ENCODE assay signal across 1 cellular context in genomic region chrX:48021026-48021900, GRCh38.
TF ChIP-seq lines count a peak whose summit lies in the region.

No MANE protein-coding gene starts in this region.

TF ChIP-seq in HEK293, 187 proteins besides CTCF, POLR2A, EP300 and RAD21 (continued from another document and continues in another):
- no peak for TF ChIP-seq ZBTB44 (tag by site-specific recombination; IDR thresholded peaks at IDR 0.05)
- no peak for TF ChIP-seq ZFP37 (tag by site-specific recombination; IDR thresholded peaks at IDR 0.05)
- TF ChIP-seq INSM2 (tag by site-specific recombination; IDR thresholded peaks at IDR 0.05), result no peak
- TF ChIP-seq GLIS1 (tag by site-specific recombination; IDR thresholded peaks at IDR 0.05), result no peak
- TF ChIP-seq, protein P1, sequence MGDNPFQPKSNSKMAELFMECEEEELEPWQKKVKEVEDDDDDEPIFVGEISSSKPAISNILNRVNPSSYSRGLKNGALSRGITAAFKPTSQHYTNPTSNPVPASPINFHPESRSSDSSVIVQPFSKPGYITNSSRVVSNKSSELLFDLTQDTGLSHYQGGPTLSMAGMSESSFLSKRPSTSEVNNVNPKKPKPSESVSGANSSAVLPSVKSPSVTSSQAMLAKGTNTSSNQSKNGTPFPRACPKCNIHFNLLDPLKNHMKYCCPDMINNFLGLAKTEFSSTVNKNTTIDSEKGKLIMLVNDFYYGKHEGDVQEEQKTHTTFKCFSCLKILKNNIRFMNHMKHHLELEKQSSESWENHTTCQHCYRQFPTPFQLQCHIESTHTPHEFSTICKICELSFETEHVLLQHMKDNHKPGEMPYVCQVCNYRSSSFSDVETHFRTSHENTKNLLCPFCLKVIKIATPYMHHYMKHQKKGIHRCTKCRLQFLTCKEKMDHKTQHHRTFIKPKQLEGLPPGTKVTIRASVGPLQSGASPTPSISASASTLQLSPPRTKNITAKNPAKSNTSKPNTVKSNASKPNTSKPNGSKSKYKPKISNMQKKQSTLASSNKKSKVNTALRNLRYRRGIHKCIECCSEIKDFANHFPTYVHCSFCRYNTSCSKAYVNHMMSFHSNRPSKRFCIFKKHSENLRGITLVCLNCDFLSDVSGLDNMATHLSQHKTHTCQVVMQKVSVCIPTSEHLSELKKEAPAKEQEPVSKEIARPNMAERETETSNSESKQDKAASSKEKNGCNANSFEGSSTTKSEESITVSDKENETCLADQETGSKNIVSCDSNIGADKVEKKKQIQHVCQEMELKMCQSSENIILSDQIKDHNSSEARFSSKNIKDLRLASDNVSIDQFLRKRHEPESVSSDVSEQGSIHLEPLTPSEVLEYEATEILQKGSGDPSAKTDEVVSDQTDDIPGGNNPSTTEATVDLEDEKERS (tag by site-specific recombination; IDR thresholded peaks at IDR 0.05), result 0 out of 2 replicates have a peak, but pooled peaks have one; percentile 6
- peak; percentile 61; the same call in 1 of the 2 replicates for TF ChIP-seq ZNF580 (tag by site-specific recombination; IDR thresholded peaks at IDR 0.05)
- TF ChIP-seq ZNF747 (tag by site-specific recombination; IDR thresholded peaks at IDR 0.05), result no peak
- TF ChIP-seq ZNF571 (tag by site-specific recombination; IDR thresholded peaks at IDR 0.05), result no peak
- no peak for TF ChIP-seq ZNF785 (tag by site-specific recombination; IDR thresholded peaks at IDR 0.05)
- no peak for TF ChIP-seq ZNF248 (tag by site-specific recombination; IDR thresholded peaks at IDR 0.05)
- no peak for TF ChIP-seq ZNF132 (tag by site-specific recombination; IDR thresholded peaks at IDR 0.05; ENCODE audit: borderline replicate concordance)
- TF ChIP-seq ZNF2 (tag by site-specific recombination; IDR thresholded peaks at IDR 0.05), result peak; percentile 79; the same call in 1 of the 2 replicates
- TF ChIP-seq GFI1B (tag by site-specific recombination; IDR thresholded peaks at IDR 0.05), result no peak
- 0 out of 2 replicates have a peak, but pooled peaks have one; percentile 10 for TF ChIP-seq ZNF146 (tag by site-specific recombination; IDR thresholded peaks at IDR 0.05)
- TF ChIP-seq IKZF3 (tag by site-specific recombination; IDR thresholded peaks at IDR 0.05), result peak; percentile 56; the same call in 1 of the 2 replicates
- no peak for TF ChIP-seq ZNF416 (tag by site-specific recombination; IDR thresholded peaks at IDR 0.05)
- TF ChIP-seq ZNF529 (tag by site-specific recombination; IDR thresholded peaks at IDR 0.05; ENCODE audit: insufficient replicate concordance), result no peak
- TF ChIP-seq, protein P2, sequence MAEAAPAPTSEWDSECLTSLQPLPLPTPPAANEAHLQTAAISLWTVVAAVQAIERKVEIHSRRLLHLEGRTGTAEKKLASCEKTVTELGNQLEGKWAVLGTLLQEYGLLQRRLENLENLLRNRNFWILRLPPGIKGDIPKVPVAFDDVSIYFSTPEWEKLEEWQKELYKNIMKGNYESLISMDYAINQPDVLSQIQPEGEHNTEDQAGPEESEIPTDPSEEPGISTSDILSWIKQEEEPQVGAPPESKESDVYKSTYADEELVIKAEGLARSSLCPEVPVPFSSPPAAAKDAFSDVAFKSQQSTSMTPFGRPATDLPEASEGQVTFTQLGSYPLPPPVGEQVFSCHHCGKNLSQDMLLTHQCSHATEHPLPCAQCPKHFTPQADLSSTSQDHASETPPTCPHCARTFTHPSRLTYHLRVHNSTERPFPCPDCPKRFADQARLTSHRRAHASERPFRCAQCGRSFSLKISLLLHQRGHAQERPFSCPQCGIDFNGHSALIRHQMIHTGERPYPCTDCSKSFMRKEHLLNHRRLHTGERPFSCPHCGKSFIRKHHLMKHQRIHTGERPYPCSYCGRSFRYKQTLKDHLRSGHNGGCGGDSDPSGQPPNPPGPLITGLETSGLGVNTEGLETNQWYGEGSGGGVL (tag by site-specific recombination; IDR thresholded peaks at IDR 0.05), result no peak
- no peak for TF ChIP-seq BCL11B (tag by site-specific recombination; IDR thresholded peaks at IDR 0.05; ENCODE audit: low read depth)
- no peak for TF ChIP-seq ZNF707 (tag by site-specific recombination; IDR thresholded peaks at IDR 0.05)
- no peak for TF ChIP-seq HOXA7 (CRISPR knock-in tag; IDR thresholded peaks at IDR 0.05; ENCODE audit: borderline replicate concordance)
- TF ChIP-seq PATZ1 (tag by site-specific recombination; IDR thresholded peaks at IDR 0.05), result no peak
- no peak for TF ChIP-seq GLIS2 (tag by site-specific recombination; IDR thresholded peaks at IDR 0.05)
- no peak for TF ChIP-seq GLI4 (tag by site-specific recombination; IDR thresholded peaks at IDR 0.05)
- TF ChIP-seq, protein P3, sequence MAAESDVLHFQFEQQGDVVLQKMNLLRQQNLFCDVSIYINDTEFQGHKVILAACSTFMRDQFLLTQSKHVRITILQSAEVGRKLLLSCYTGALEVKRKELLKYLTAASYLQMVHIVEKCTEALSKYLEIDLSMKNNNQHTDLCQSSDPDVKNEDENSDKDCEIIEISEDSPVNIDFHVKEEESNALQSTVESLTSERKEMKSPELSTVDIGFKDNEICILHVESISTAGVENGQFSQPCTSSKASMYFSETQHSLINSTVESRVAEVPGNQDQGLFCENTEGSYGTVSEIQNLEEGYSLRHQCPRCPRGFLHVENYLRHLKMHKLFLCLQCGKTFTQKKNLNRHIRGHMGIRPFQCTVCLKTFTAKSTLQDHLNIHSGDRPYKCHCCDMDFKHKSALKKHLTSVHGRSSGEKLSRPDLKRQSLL (tag by site-specific recombination; IDR thresholded peaks at IDR 0.05), result no peak
- TF ChIP-seq KLF8 (tag by site-specific recombination; IDR thresholded peaks at IDR 0.05), result peak; percentile 55; the same call in 1 of the 2 replicates
- TF ChIP-seq ZNF19 (tag by site-specific recombination; IDR thresholded peaks at IDR 0.05; ENCODE audit: low read depth), result no peak
- no peak for TF ChIP-seq KLF10 (tag by site-specific recombination; IDR thresholded peaks at IDR 0.05)
- TF ChIP-seq ZNF394 (tag by site-specific recombination; IDR thresholded peaks at IDR 0.05; ENCODE audit: borderline replicate concordance), result no peak
- TF ChIP-seq ZBTB7A (tag by site-specific recombination; IDR thresholded peaks at IDR 0.05; ENCODE audit: low read depth), result 0 out of 2 replicates have a peak, but pooled peaks have one; percentile 37
- TF ChIP-seq, protein P4, sequence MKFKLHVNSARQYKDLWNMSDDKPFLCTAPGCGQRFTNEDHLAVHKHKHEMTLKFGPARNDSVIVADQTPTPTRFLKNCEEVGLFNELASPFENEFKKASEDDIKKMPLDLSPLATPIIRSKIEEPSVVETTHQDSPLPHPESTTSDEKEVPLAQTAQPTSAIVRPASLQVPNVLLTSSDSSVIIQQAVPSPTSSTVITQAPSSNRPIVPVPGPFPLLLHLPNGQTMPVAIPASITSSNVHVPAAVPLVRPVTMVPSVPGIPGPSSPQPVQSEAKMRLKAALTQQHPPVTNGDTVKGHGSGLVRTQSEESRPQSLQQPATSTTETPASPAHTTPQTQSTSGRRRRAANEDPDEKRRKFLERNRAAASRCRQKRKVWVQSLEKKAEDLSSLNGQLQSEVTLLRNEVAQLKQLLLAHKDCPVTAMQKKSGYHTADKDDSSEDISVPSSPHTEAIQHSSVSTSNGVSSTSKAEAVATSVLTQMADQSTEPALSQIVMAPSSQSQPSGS (tag by site-specific recombination; IDR thresholded peaks at IDR 0.05; ENCODE audit: low read depth), result no peak
- TF ChIP-seq YY1 (tag by site-specific recombination; IDR thresholded peaks at IDR 0.05), result peak; percentile 90
- no peak for TF ChIP-seq ZNF501 (tag by site-specific recombination; IDR thresholded peaks at IDR 0.05)
- no peak for TF ChIP-seq SETDB1 (IDR thresholded peaks at IDR 0.05; ENCODE audit: insufficient read length, low read length)
- TF ChIP-seq ZBTB8A (tag by site-specific recombination; IDR thresholded peaks at IDR 0.05), result peak; percentile 18
- no peak for TF ChIP-seq ZNF16 (tag by site-specific recombination; IDR thresholded peaks at IDR 0.05; ENCODE audit: low read depth)
- no peak for TF ChIP-seq HOXC10 (CRISPR knock-in tag; IDR thresholded peaks at IDR 0.05)
- no peak for TF ChIP-seq ZNF645 (tag by site-specific recombination; IDR thresholded peaks at IDR 0.05)
- TF ChIP-seq ZSCAN16 (tag by site-specific recombination; IDR thresholded peaks at IDR 0.05), result no peak
- no peak for TF ChIP-seq ZNF792 (tag by site-specific recombination; IDR thresholded peaks at IDR 0.05)
- TF ChIP-seq ZNF549 (tag by site-specific recombination; IDR thresholded peaks at IDR 0.05), result no peak
- TF ChIP-seq ZNF548 (tag by site-specific recombination; IDR thresholded peaks at IDR 0.05), result no peak
- TF ChIP-seq PRDM1 (tag by site-specific recombination; IDR thresholded peaks at IDR 0.05), result peak; percentile 77
- TF ChIP-seq ZEB2 (tag by site-specific recombination; IDR thresholded peaks at IDR 0.05), result no peak
- TF ChIP-seq, protein P5, sequence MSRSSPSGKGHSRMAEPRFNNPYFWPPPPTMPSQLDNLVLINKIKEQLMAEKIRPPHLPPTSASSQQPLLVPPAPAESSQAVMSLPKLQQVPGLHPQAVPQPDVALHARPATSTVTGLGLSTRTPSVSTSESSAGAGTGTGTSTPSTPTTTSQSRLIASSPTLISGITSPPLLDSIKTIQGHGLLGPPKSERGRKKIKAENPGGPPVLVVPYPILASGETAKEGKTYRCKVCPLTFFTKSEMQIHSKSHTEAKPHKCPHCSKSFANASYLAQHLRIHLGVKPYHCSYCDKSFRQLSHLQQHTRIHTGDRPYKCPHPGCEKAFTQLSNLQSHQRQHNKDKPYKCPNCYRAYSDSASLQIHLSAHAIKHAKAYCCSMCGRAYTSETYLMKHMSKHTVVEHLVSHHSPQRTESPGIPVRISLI (tag by site-specific recombination; IDR thresholded peaks at IDR 0.05), result no peak
- no peak for TF ChIP-seq OSR2 (tag by site-specific recombination; IDR thresholded peaks at IDR 0.05)
- TF ChIP-seq ZNF677 (tag by site-specific recombination; IDR thresholded peaks at IDR 0.05), result no peak
